Comparison of ENCODE assay signal across 1 cellular context in the genomic region with DNA sequence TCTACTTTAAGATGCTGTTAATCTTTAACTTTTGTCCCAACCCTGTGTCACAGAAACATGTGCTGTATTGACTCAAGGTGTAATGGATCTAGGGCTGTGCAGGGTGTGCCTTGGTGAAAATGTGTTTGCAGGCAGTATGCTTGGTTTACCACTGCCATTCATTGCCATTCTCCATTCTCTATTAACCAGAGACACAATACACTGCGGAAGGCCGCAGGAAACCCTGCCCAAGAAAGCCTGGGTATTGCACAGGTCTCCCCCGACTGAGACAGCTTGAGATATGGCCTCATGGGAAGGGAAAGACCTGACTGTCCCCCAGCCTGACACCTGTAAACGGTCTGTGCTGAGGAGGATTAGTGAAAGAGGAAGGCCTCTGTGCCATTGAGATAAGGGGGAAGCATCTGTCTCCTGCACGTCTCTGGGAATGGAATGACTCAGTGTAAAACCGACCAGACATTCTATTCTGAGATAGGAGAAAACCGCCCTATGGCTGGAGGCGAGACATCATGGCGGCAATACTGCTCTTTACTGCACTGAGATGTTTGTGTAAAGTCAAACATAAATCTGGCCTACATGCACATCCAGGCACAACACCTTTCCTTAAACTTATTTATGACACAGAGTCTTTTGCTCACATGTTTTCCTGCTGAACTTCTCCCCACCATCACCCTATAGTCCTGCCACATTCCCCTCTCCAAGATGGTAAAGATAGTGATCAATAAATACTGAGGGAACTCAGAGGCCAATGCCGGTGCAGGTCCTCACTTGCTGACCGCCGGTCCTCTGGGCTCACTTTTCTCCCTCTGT.
TF ChIP-seq lines count a peak whose summit lies in the region.

No MANE protein-coding gene starts in this region.

TF ChIP-seq in K562, 482 proteins besides CTCF, POLR2A, EP300 and RAD21 (continued from another document and continues in another):
- TF ChIP-seq, protein P1, sequence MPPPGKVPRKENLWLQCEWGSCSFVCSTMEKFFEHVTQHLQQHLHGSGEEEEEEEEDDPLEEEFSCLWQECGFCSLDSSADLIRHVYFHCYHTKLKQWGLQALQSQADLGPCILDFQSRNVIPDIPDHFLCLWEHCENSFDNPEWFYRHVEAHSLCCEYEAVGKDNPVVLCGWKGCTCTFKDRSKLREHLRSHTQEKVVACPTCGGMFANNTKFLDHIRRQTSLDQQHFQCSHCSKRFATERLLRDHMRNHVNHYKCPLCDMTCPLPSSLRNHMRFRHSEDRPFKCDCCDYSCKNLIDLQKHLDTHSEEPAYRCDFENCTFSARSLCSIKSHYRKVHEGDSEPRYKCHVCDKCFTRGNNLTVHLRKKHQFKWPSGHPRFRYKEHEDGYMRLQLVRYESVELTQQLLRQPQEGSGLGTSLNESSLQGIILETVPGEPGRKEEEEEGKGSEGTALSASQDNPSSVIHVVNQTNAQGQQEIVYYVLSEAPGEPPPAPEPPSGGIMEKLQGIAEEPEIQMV (tag; conservative IDR thresholded peaks at IDR 0.05; ENCODE audit: low read depth) = peak; percentile 78
- TF ChIP-seq ATF1 (CRISPR knock-in tag; IDR thresholded peaks at IDR 0.05) (no peak), ATF1 (tag; IDR thresholded peaks at IDR 0.05) (peak; percentile 69), NCOA6 (IDR thresholded peaks at IDR 0.05) (no peak), EWSR1 (IDR thresholded peaks at IDR 0.05; ENCODE audit: borderline replicate concordance, low read depth, partially characterized antibody) (no peak), ZNF282 (CRISPR knock-in tag; IDR thresholded peaks at IDR 0.05) (no peak), XRCC4 (IDR thresholded peaks at IDR 0.05; ENCODE audit: extremely low read depth, insufficient read depth, insufficient read length) (no peak), POLR2AphosphoS2 (IDR thresholded peaks at IDR 0.05; ENCODE audit: low read length) (no peak), NR2F6 (CRISPR knock-in tag; IDR thresholded peaks at IDR 0.05) (no peak), ZNF239 (CRISPR knock-in tag; IDR thresholded peaks at IDR 0.05) (peak; percentile 71), RBM34 (IDR thresholded peaks at IDR 0.05; ENCODE audit: borderline replicate concordance, insufficient read depth, low read length) (no peak), NFRKB (IDR thresholded peaks at IDR 0.05; ENCODE audit: low read depth) (peak; percentile 57), GTF2A2 (tag; IDR thresholded peaks at IDR 0.05) (no peak), ZZZ3 (IDR thresholded peaks at IDR 0.05) (no peak), GTF2E2 (tag; IDR thresholded peaks at IDR 0.05) (0 out of 2 replicates have a peak, but pooled peaks have one; percentile 60), ZNF140 (CRISPR knock-in tag; IDR thresholded peaks at IDR 0.05) (no peak), ZBTB17 (CRISPR knock-in tag; IDR thresholded peaks at IDR 0.05) (peak; percentile 93), COPS2 (conservative IDR thresholded peaks at IDR 0.05) (no peak), RBM39 (optimal IDR thresholded peaks at IDR 0.05; ENCODE audit: low read depth, low read length) (no peak), KDM4B (IDR thresholded peaks at IDR 0.05; ENCODE audit: borderline replicate concordance in 2 of 2, low read depth in 1 of 2) (no peak), U2AF1 (optimal IDR thresholded peaks at IDR 0.05; ENCODE audit: low read depth, low read length) (no peak), GATAD2B (IDR thresholded peaks at IDR 0.05; ENCODE audit: borderline replicate concordance) (no peak), CCAR2 (IDR thresholded peaks at IDR 0.05; ENCODE audit: low read depth, low read length) (no peak), FOXJ3 (CRISPR knock-in tag; IDR thresholded peaks at IDR 0.05) (no peak), HLTF (IDR thresholded peaks at IDR 0.05) (no peak; the same call in none of the 2 replicates), PHF20 (IDR thresholded peaks at IDR 0.05; ENCODE audit: partially characterized antibody) (no peak), MCM2 (IDR thresholded peaks at IDR 0.05; ENCODE audit: low read depth) (no peak), ILK (tag; IDR thresholded peaks at IDR 0.05; ENCODE audit: borderline replicate concordance, low read depth) (no peak), GABPB2 (CRISPR knock-in tag; conservative IDR thresholded peaks at IDR 0.05) (no peak), RCOR1 (IDR thresholded peaks at IDR 0.05; ENCODE audit: borderline replicate concordance in 1 of 2, low read depth in 2 of 2, low read length in 2 of 2) (peak; percentile 83 to 92; a peak in 3 of 4 replicates), SREBF2 (CRISPR knock-in tag; IDR thresholded peaks at IDR 0.05) (0 out of 2 replicates have a peak, but pooled peaks have one; percentile 23), NFE2 (IDR thresholded peaks at IDR 0.05; ENCODE audit: low read depth) (peak; percentile 98), SRSF3 (IDR thresholded peaks at IDR 0.05; ENCODE audit: insufficient read depth, low read length) (no peak), SREBF1 (IDR thresholded peaks at IDR 0.05; ENCODE audit: borderline replicate concordance, low read depth, low read length) (no peak), KHSRP (IDR thresholded peaks at IDR 0.05) (peak; percentile 70), ZNF217 (CRISPR knock-in tag; IDR thresholded peaks at IDR 0.05) (no peak), ZFPM2 (CRISPR knock-in tag; IDR thresholded peaks at IDR 0.05) (no peak), STAT5B (CRISPR knock-in tag; IDR thresholded peaks at IDR 0.05) (no peak), PHF8 (IDR thresholded peaks at IDR 0.05; ENCODE audit: borderline replicate concordance, low read length) (no peak; the same call in 1 of the 2 replicates), TBL1XR1 (IDR thresholded peaks at IDR 0.05; ENCODE audit: low read length in 2 of 2) (peak; percentile 94 to 98), SRSF9 (IDR thresholded peaks at IDR 0.05; ENCODE audit: borderline replicate concordance, low read depth, low read length) (no peak), CREBBP (IDR thresholded peaks at IDR 0.05; ENCODE audit: low read depth, low read length) (no peak), CBX8 (IDR thresholded peaks at IDR 0.05; ENCODE audit: borderline replicate concordance, extremely low read depth, low read depth, low read length, poor library complexity, severe bottlenecking) (no peak)
- TF ChIP-seq, protein P2, sequence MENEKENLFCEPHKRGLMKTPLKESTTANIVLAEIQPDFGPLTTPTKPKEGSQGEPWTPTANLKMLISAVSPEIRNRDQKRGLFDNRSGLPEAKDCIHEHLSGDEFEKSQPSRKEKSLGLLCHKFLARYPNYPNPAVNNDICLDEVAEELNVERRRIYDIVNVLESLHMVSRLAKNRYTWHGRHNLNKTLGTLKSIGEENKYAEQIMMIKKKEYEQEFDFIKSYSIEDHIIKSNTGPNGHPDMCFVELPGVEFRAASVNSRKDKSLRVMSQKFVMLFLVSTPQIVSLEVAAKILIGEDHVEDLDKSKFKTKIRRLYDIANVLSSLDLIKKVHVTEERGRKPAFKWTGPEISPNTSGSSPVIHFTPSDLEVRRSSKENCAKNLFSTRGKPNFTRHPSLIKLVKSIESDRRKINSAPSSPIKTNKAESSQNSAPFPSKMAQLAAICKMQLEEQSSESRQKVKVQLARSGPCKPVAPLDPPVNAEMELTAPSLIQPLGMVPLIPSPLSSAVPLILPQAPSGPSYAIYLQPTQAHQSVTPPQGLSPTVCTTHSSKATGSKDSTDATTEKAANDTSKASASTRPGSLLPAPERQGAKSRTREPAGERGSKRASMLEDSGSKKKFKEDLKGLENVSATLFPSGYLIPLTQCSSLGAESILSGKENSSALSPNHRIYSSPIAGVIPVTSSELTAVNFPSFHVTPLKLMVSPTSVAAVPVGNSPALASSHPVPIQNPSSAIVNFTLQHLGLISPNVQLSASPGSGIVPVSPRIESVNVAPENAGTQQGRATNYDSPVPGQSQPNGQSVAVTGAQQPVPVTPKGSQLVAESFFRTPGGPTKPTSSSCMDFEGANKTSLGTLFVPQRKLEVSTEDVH (IDR thresholded peaks at IDR 0.05; ENCODE audit: low read depth, partially characterized antibody) = peak; percentile 74
- TF ChIP-seq, protein P3, sequence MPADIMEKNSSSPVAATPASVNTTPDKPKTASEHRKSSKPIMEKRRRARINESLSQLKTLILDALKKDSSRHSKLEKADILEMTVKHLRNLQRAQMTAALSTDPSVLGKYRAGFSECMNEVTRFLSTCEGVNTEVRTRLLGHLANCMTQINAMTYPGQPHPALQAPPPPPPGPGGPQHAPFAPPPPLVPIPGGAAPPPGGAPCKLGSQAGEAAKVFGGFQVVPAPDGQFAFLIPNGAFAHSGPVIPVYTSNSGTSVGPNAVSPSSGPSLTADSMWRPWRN (IDR thresholded peaks at IDR 0.05; ENCODE audit: low read depth) = 0 out of 2 replicates have a peak, but pooled peaks have one; percentile 57
- TF ChIP-seq, protein P4, sequence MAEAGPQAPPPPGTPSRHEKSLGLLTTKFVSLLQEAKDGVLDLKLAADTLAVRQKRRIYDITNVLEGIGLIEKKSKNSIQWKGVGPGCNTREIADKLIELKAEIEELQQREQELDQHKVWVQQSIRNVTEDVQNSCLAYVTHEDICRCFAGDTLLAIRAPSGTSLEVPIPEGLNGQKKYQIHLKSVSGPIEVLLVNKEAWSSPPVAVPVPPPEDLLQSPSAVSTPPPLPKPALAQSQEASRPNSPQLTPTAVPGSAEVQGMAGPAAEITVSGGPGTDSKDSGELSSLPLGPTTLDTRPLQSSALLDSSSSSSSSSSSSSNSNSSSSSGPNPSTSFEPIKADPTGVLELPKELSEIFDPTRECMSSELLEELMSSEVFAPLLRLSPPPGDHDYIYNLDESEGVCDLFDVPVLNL (CRISPR knock-in tag; IDR thresholded peaks at IDR 0.05; ENCODE audit: low read depth) = no peak
- TF ChIP-seq, protein P5, sequence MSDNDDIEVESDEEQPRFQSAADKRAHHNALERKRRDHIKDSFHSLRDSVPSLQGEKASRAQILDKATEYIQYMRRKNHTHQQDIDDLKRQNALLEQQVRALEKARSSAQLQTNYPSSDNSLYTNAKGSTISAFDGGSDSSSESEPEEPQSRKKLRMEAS (CRISPR knock-in tag; IDR thresholded peaks at IDR 0.05) = peak; percentile 91
- TF ChIP-seq, protein P6, sequence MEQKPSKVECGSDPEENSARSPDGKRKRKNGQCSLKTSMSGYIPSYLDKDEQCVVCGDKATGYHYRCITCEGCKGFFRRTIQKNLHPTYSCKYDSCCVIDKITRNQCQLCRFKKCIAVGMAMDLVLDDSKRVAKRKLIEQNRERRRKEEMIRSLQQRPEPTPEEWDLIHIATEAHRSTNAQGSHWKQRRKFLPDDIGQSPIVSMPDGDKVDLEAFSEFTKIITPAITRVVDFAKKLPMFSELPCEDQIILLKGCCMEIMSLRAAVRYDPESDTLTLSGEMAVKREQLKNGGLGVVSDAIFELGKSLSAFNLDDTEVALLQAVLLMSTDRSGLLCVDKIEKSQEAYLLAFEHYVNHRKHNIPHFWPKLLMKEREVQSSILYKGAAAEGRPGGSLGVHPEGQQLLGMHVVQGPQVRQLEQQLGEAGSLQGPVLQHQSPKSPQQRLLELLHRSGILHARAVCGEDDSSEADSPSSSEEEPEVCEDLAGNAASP (IDR thresholded peaks at IDR 0.05) = no peak
- TF ChIP-seq, protein P7, sequence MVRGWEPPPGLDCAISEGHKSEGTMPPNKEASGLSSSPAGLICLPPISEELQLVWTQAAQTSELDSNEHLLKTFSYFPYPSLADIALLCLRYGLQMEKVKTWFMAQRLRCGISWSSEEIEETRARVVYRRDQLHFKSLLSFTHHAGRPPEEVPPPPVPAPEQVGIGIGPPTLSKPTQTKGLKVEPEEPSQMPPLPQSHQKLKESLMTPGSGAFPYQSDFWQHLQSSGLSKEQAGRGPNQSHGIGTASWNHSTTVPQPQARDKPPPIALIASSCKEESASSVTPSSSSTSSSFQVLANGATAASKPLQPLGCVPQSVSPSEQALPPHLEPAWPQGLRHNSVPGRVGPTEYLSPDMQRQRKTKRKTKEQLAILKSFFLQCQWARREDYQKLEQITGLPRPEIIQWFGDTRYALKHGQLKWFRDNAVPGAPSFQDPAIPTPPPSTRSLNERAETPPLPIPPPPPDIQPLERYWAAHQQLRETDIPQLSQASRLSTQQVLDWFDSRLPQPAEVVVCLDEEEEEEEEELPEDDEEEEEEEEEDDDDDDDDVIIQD (CRISPR knock-in tag; IDR thresholded peaks at IDR 0.05) = no peak
- TF ChIP-seq, protein P8, sequence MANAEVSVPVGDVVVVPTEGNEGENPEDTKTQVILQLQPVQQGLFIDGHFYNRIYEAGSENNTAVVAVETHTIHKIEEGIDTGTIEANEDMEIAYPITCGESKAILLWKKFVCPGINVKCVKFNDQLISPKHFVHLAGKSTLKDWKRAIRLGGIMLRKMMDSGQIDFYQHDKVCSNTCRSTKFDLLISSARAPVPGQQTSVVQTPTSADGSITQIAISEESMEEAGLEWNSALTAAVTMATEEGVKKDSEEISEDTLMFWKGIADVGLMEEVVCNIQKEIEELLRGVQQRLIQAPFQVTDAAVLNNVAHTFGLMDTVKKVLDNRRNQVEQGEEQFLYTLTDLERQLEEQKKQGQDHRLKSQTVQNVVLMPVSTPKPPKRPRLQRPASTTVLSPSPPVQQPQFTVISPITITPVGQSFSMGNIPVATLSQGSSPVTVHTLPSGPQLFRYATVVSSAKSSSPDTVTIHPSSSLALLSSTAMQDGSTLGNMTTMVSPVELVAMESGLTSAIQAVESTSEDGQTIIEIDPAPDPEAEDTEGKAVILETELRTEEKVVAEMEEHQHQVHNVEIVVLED (CRISPR knock-in tag; IDR thresholded peaks at IDR 0.05) = peak; percentile 26
- TF ChIP-seq, protein P9, sequence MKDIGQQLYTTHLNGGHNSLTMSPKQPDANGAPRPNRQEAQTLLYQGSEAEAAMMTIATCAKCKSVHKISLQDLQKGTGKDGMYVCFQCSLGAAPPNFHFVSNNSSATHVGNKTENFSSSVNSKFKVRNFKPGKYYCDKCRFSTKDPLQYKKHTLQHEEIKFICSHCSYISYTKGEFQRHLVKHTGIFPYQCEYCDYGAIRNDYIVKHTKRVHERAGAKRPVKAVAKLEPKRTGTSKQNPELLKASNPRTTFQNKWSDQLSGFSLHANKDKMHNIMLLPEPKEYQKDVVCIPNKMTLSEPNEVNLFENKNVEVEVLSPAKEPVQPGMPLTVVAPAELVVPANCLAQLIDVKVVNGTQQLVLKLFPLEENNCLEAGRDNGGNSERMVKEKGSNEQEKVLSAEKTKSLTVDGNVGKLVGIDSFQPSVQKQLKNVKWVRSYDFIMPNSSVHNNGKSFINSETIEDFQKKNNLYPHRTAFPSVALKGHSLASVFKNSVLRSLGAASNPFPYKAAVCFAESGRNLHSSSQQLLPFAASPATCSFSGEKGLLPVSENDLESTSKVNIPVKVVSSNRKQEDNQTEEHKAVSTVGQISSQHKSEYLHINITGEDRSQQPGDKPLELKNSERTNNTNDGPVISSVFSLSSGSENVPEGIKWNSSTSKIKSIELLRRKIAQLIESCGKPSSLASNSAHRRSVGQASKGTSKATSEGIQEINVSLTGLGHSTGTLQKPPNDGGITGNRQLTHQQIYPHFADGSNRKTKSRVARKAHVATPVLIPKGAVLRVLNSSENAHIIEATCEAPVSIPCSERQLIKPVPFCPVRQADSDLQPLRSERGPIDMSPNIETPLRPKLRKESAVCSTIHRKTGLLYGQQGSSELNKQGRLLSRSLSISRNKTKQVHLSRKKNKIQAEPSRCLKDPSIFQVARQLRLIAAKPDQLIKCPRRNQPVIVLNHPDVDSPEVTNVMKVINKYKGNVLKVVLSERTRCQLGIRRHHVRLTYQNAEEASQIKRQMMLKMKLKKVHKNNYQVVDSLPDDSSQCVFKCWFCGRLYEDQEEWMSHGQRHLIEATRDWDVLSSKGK (CRISPR knock-in tag; IDR thresholded peaks at IDR 0.05) = no peak
- TF ChIP-seq, protein P10, sequence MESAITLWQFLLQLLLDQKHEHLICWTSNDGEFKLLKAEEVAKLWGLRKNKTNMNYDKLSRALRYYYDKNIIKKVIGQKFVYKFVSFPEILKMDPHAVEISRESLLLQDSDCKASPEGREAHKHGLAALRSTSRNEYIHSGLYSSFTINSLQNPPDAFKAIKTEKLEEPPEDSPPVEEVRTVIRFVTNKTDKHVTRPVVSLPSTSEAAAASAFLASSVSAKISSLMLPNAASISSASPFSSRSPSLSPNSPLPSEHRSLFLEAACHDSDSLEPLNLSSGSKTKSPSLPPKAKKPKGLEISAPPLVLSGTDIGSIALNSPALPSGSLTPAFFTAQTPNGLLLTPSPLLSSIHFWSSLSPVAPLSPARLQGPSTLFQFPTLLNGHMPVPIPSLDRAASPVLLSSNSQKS (CRISPR knock-in tag; IDR thresholded peaks at IDR 0.05) = no peak
